ENCODE assay signal across 9 cellular contexts in the genomic region with DNA sequence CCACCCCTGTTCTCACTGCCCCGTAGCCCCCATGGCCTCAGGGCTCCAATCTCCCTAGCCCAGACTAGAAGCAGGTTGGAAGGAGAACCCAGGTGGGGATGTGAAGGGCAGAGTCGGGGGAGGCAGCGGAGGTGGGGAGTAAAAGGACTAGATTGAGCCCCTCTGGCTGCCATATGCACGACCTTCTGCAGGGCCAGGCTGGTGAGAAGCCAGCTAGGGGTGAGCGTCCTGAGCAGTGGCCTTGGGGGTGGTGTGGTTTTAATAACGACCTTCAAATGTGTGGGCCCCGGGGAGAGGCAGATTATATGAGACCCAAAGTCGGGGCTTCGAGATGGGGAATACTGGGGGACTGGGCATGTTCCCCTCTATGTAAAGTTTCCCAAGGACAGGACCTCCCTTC.
DNase-seq lines count a peak whose midpoint lies in the region; ATAC-seq and TF ChIP-seq lines count a peak whose summit lies in the region.
"Had no signal": no experiment of that assay in that cellular context is flagged by ENCODE, and none has a peak within 500 bp of the region (broad histone marks: within the 10 kb centered on the region; RNA-seq: fewer than 3 reads in every experiment).

No MANE protein-coding gene starts in this region.

- intact Hi-C loops in Caco-2 (cut with micrococcal nuclease; ENCODE audit: unreplicated experiment) (no loop called here), right cardiac atrium (cut with DNase I) (loop anchor here in 3 of 4 donors (5.0 to 10.0 kb wide), 4 partner anchors 69 to 337 kb away; no protein-coding TSS in a partner anchor)

- CTCF ChIA-PET in Caco-2 (lab: Charles Lee) (interaction anchor here (1.0 kb wide), 1 partner anchor 21 kb away, joined by 4 read pairs; no protein-coding TSS in a partner anchor), WTC11 (lab: Charles Lee) (interaction anchor here (1.8 to 3.5 kb wide), 4 partner anchors 15 to 338 kb away, joined by 6 to 18 read pairs (median 10); no protein-coding TSS in a partner anchor)

- H3K36me3 Mint-ChIP-seq in Caco-2 (ENCODE audit: insufficient read depth, unreplicated experiment) (peaks cover 19% of the 10 kb centered on the region), WTC11 (no peaks in the 10 kb centered on the region)

- H3K4me1 Mint-ChIP-seq in Caco-2 (ENCODE audit: low read depth, unreplicated experiment) (peaks cover 62% of the 10 kb centered on the region), WTC11 (peaks cover 26% of the 10 kb centered on the region)

- peak overlapping the region; percentile 94 for H3K9ac ChIP-seq in skeletal muscle satellite cell (ENCODE audit: low read depth, low read length)

- WGBS in right cardiac atrium = 73% methylated on average over 9 of the region's 9 CpGs

- H3K9me3 ChIP-seq in Caco-2 (no peaks in the 10 kb centered on the region), right cardiac atrium (ENCODE audit: control insufficient read depth, low read length) (no peaks in the 10 kb centered on the region), skeletal muscle satellite cell (replicated peaks; ENCODE audit: low read length) (no peaks in the 10 kb centered on the region)

- no peaks in the 10 kb centered on the region for H3K9me3 Mint-ChIP-seq in Caco-2 (ENCODE audit: unreplicated experiment)
- H3K9me3 Mint-ChIP-seq in WTC11 = no peaks in the 10 kb centered on the region

- peak overlapping the region; percentile 82 for H3K4me3 Mint-ChIP-seq in Caco-2 (ENCODE audit: unreplicated experiment)
- H3K4me3 Mint-ChIP-seq in WTC11 = peak overlapping the region; percentile 61

- no peak for TF ChIP-seq CTCF in Caco-2 (IDR thresholded peaks at IDR 0.05; ENCODE audit: insufficient read depth in 1 of 2, low read depth in 1 of 2, low read length in 1 of 2, severe bottlenecking in 1 of 2, unreplicated experiment in 1 of 2)
- no peak for TF ChIP-seq CTCF in WTC11 (IDR thresholded peaks at IDR 0.05)

- peak overlapping the region; percentile 83 for H3K4me2 ChIP-seq in skeletal muscle satellite cell (ENCODE audit: low read length)

- H3K4me3 ChIP-seq in Caco-2 (ENCODE audit: low read depth, low read length) (peak overlapping the region; percentile 36), right cardiac atrium (ENCODE audit: low read length) (no peak overlapping the region), skeletal muscle satellite cell (ENCODE audit: low read length) (peak overlapping the region; percentile 63)

- POLR2A ChIA-PET in Caco-2 (lab: Charles Lee) (interaction anchor here (1.6 to 3.1 kb wide), 2 partner anchors 21 to 303 kb away, joined by 7 to 32 read pairs; a partner anchor contains a TSS), WTC11 (lab: Charles Lee) (interaction anchor here (1.0 kb wide), 1 partner anchor 9 kb away, joined by 3 read pairs; no protein-coding TSS in a partner anchor)

- no peak for DNase-seq in Caco-2
- DNase-seq in WTC11 (ENCODE audit: low spot score) = no peak
- peak in 1 of 3 donors; percentile 53 for DNase-seq in right cardiac atrium
- no peak for DNase-seq in mucosa of gallbladder (ENCODE audit: low spot score)
- DNase-seq in dedifferentiated amniotic fluid mesenchymal stem cell (ENCODE audit: extremely low spot score) = no peak
- DNase-seq: activated CD4-positive, alpha-beta T cell treated with anti-CD3 and anti-CD28 coated beads for 1 hour had no signal

- H3K4me1 ChIP-seq in Caco-2 (peaks cover 76% of the 10 kb centered on the region), right cardiac atrium (ENCODE audit: control insufficient read depth, insufficient read depth, low read length) (peaks cover 14% of the 10 kb centered on the region), skeletal muscle satellite cell (ENCODE audit: control insufficient read depth, insufficient read depth, low read length) (peaks cover 58% of the 10 kb centered on the region)

- H3K36me3 ChIP-seq in Caco-2 (ENCODE audit: control insufficient read depth, insufficient read depth, low read length) (no peaks in the 10 kb centered on the region; the same call in 1 of the 2 replicates), skeletal muscle satellite cell (ENCODE audit: insufficient read depth, low read length) (no peaks in the 10 kb centered on the region)

- H3K27me3 ChIP-seq in Caco-2 (replicated peaks; ENCODE audit: control insufficient read depth, insufficient read depth, low read length) = no peaks in the 10 kb centered on the region
- H3K27me3 ChIP-seq in right cardiac atrium (ENCODE audit: control insufficient read depth, insufficient read depth) = no peaks in the 10 kb centered on the region
- no peaks in the 10 kb centered on the region for H3K27me3 ChIP-seq in skeletal muscle satellite cell (ENCODE audit: control insufficient read depth, insufficient read depth, low read length)

- no peak for ATAC-seq in WTC11
- ATAC-seq in right cardiac atrium = no peak
- no peak for ATAC-seq in GM21447 (IDR thresholded peaks at IDR 0.05; ENCODE audit: unreplicated experiment)
- ATAC-seq in HG03139 (IDR thresholded peaks at IDR 0.05; ENCODE audit: unreplicated experiment) = no peak

- H3K27me3 Mint-ChIP-seq in Caco-2 (ENCODE audit: insufficient read depth, unreplicated experiment) (no peaks in the 10 kb centered on the region), WTC11 (ENCODE audit: low read depth) (peaks cover 71% of the 10 kb centered on the region)

- peak overlapping the region; percentile 92 for H3K27ac Mint-ChIP-seq in Caco-2 (ENCODE audit: unreplicated experiment)
- H3K27ac Mint-ChIP-seq in WTC11 = no peak overlapping the region

- peak overlapping the region; percentile 98 for H3K27ac ChIP-seq in right cardiac atrium (ENCODE audit: low read length)

- no TSS peak for BruUV-seq in Caco-2 (replicated peaks; lab: Mats Ljungman, UMichigan)

TF ChIP-seq in WTC11, 78 proteins besides CTCF, POLR2A, EP300 and RAD21:
- no peak for TF ChIP-seq EMX1 (CRISPR knock-in tag; IDR thresholded peaks at IDR 0.05)
TF ChIP-seq in WTC11: peak in this region for 0.
